In the genomic region with DNA sequence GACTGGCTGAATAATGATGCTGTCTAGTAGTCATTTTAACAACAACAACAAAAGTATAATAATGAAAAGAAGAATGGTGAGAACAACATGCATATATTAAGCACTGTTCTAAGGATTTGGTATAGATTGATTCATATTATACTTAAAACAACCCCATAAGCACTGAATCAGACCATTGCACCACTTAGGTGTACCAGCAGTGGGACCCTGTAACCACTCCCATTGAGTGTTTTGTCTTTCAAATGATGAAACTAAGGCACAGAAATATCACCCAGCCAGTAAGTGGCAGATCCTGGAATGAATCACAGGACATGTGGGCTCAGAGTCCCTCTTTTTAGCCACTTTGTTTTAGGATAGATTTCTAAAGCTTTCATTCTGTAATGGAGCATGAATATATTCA, we compare ENCODE assay signal across 36 cellular contexts. TPM values are rescaled to one million over a fixed set of nuclear protein-coding genes. Genes with fewer than 3 reads are reported as not detected.
"Had no signal": no experiment of that assay in that cellular context is flagged by ENCODE, and none has a peak within 500 bp of the region (broad histone marks: within the 10 kb centered on the region; RNA-seq: fewer than 3 reads in every experiment).

No MANE protein-coding gene starts in this region.

- H3K9me3 Mint-ChIP-seq: activated B cell treated with CpG ODN at 0.5 μM for 24 hours; activated CD8-positive, alpha-beta T cell treated with anti-CD3 and anti-CD28 coated beads for 36 hours; activated T-helper 17 cell treated with anti-CD3 and anti-CD28 coated beads, Interleukin-2, amount 50 U/mL, for 72 hours had no signal

- H3K4me3 ChIP-seq: adrenal gland, body of pancreas, breast epithelium had no signal

- H3K27me3 ChIP-seq: adrenal gland, body of pancreas, brain microvascular endothelial cell, breast epithelium had no signal

- H3K27ac ChIP-seq: adrenal gland, body of pancreas, brain microvascular endothelial cell, breast epithelium, VCaP had no signal

- ATAC-seq: activated CD8-positive, alpha-beta T cell treated with anti-CD3 and anti-CD28 coated beads for 36 hours; activated T-helper 17 cell treated with anti-CD3 and anti-CD28 coated beads, Interleukin-2, amount 50 U/mL, for 72 hours; body of pancreas had no signal

- H3K9me3 ChIP-seq: adrenal gland, body of pancreas had no signal

- H3K27me3 Mint-ChIP-seq: activated B cell treated with CpG ODN at 0.5 μM for 24 hours; activated CD4-positive, alpha-beta memory T cell treated with anti-CD3 and anti-CD28 coated beads for 36 hours; activated CD4-positive, alpha-beta T cell treated with anti-CD3 and anti-CD28 coated beads, Interleukin-2, amount 10 ng/mL, durations not matched to agents 7 days and 5 days; activated naive CD8-positive, alpha-beta T cell treated with anti-CD3 and anti-CD28 coated beads, Interleukin-2, amount 10 ng/mL, durations not matched to agents 7 days and 5 days; activated T-helper 17 cell treated with anti-CD3 and anti-CD28 coated beads, Interleukin-2, amount 50 U/mL, for 72 hours had no signal

- DNase-seq: activated B cell treated with CpG ODN at 0.5 μM for 24 hours; activated CD4-positive, alpha-beta memory T cell treated with anti-CD3 and anti-CD28 coated beads for 36 hours; activated CD4-positive, alpha-beta T cell treated with anti-CD3 and anti-CD28 coated beads for 48 hours; activated CD4-positive, alpha-beta T cell treated with anti-CD3 and anti-CD28 coated beads, Interleukin-2, amount 10 ng/mL, durations not matched to agents 7 days and 5 days; activated CD4-positive, alpha-beta T cell treated with anti-CD3 and anti-CD28 coated beads, Interleukin-2, amount 50 U/mL, for 4 hours; activated CD4-positive, CD25-positive, alpha-beta regulatory T cell treated with anti-CD3 and anti-CD28 coated beads, Interleukin-2, amount 50 U/mL, for 72 hours; activated CD8-positive, alpha-beta memory T cell treated with anti-CD3 and anti-CD28 coated beads, Interleukin-2, amount 50 U/mL, for 4 hours; activated CD8-positive, alpha-beta T cell treated with anti-CD3 and anti-CD28 coated beads for 36 hours; activated effector memory CD4-positive, alpha-beta T cell treated with anti-CD3 and anti-CD28 coated beads, Interleukin-2, amount 50 U/mL, for 16 hours; activated gamma-delta T cell treated with Interleukin-2 at 50 U/mL for 16 hours; activated naive CD4-positive, alpha-beta T cell; activated naive CD4-positive, alpha-beta T cell treated with anti-CD3 and anti-CD28 coated beads for 36 hours; activated naive CD4-positive, alpha-beta T cell treated with anti-CD3 and anti-CD28 coated beads, Interleukin-2, amount 50 U/mL, for 16 hours; activated naive CD8-positive, alpha-beta T cell treated with anti-CD3 and anti-CD28 coated beads, Interleukin-2, amount 10 ng/mL, durations not matched to agents 7 days and 5 days; activated T-cell treated with anti-CD3 and anti-CD28 coated beads for 4 hours; activated T-cell treated with anti-CD3 and anti-CD28 coated beads, Interleukin-2, amount 50 U/mL, for 1 hour; activated T-cell treated with anti-CD3 and anti-CD28 coated beads, Interleukin-2, amount 50 U/mL, for 48 hours; adrenal gland; amniotic stem cell; aorta; body of pancreas; brain microvascular endothelial cell; central memory CD4-positive, alpha-beta T cell; SW 1271; T-helper 1 cell; T-helper 2 cell; T-helper 9 cell had no signal

- H3K36me3 ChIP-seq: adrenal gland, brain microvascular endothelial cell, breast epithelium had no signal

- H3K27ac Mint-ChIP-seq: activated B cell treated with CpG ODN at 0.5 μM for 24 hours; activated CD4-positive, alpha-beta memory T cell treated with anti-CD3 and anti-CD28 coated beads for 36 hours; activated CD4-positive, alpha-beta T cell treated with anti-CD3 and anti-CD28 coated beads, Interleukin-2, amount 10 ng/mL, durations not matched to agents 7 days and 5 days; activated CD8-positive, alpha-beta T cell treated with anti-CD3 and anti-CD28 coated beads for 36 hours; activated naive CD4-positive, alpha-beta T cell treated with anti-CD3 and anti-CD28 coated beads for 36 hours; activated naive CD8-positive, alpha-beta T cell treated with anti-CD3 and anti-CD28 coated beads, Interleukin-2, amount 10 ng/mL, durations not matched to agents 7 days and 5 days; activated T-helper 1 cell treated with anti-CD3 and anti-CD28 coated beads, Interleukin-12 subunit alpha, Interleukin-12 subunit beta, Interleukin-2, Interleukin-4 antibody, amounts not matched to agents 30 ng/mL and 10 ng/mL and 1 ng/mL, durations not matched to agents 14 hours and 24 hours and 36 hours; activated T-helper 17 cell treated with anti-CD3 and anti-CD28 coated beads, Interleukin-2, amount 50 U/mL, for 72 hours; T-helper 1 cell treated with Interleukin-12 subunit alpha and Interleukin-12 subunit beta and Interleukin-4 antibody, amounts not matched to agents 30 μg/mL and 1 μg/mL, for 36 hours; T-helper 2 cell treated with Interferon-gamma antibody and Interleukin-4, amounts not matched to agents 5 μg/mL and 100 μg/mL, for 36 hours had no signal

- H3K4me1 ChIP-seq: adrenal gland, breast epithelium had no signal

- H3K36me3 Mint-ChIP-seq: activated naive CD8-positive, alpha-beta T cell treated with anti-CD3 and anti-CD28 coated beads, Interleukin-2, amount 10 ng/mL, durations not matched to agents 7 days and 5 days had no signal

- H3K4me3 Mint-ChIP-seq: activated B cell treated with CpG ODN at 0.5 μM for 24 hours; activated CD4-positive, alpha-beta memory T cell treated with anti-CD3 and anti-CD28 coated beads for 36 hours; activated CD4-positive, alpha-beta T cell treated with anti-CD3 and anti-CD28 coated beads, Interleukin-2, amount 10 ng/mL, durations not matched to agents 7 days and 5 days; activated CD8-positive, alpha-beta T cell treated with anti-CD3 and anti-CD28 coated beads for 36 hours; activated naive CD4-positive, alpha-beta T cell treated with anti-CD3 and anti-CD28 coated beads for 36 hours; activated naive CD8-positive, alpha-beta T cell treated with anti-CD3 and anti-CD28 coated beads, Interleukin-2, amount 10 ng/mL, durations not matched to agents 7 days and 5 days; activated T-helper 1 cell treated with anti-CD3 and anti-CD28 coated beads, Interleukin-12 subunit alpha, Interleukin-12 subunit beta, Interleukin-2, Interleukin-4 antibody, amounts not matched to agents 30 ng/mL and 10 ng/mL and 1 ng/mL, durations not matched to agents 14 hours and 24 hours and 36 hours; activated T-helper 17 cell treated with anti-CD3 and anti-CD28 coated beads, Interleukin-2, amount 50 U/mL, for 72 hours; T-helper 1 cell treated with Interleukin-12 subunit alpha and Interleukin-12 subunit beta and Interleukin-4 antibody, amounts not matched to agents 30 μg/mL and 1 μg/mL, for 36 hours; T-helper 2 cell treated with Interferon-gamma antibody and Interleukin-4, amounts not matched to agents 5 μg/mL and 100 μg/mL, for 36 hours had no signal

RNA-seq across cellular contexts. Expression of a gene that starts 14.9 kb away (rescaled TPM):
- total RNA-seq: activated naive CD8-positive, alpha-beta T cell treated with anti-CD3 and anti-CD28 coated beads, Interleukin-2, amount 10 ng/mL, durations not matched to agents 7 days and 5 days; adrenal gland; astrocyte; cardiac septum; cerebellum had no signal
